In genomic region chr18:9614401-9615279, GRCh38 we compare ENCODE assay signal across 8 cellular contexts. TPM values are rescaled to one million over a fixed set of nuclear protein-coding genes. Genes with fewer than 3 reads are reported as not detected.
DNase-seq lines count a peak whose midpoint lies in the region; ATAC-seq and TF ChIP-seq lines count a peak whose summit lies in the region.

Gene PPP4R1 (minus strand): TSS chr18:9614559. CDS start chr18:9614484, 75 bp downstream.

- peak within 1 kb of the TSS; percentile 84 for H3K4me2 ChIP-seq in neuronal stem cell (ENCODE audit: insufficient read depth, low read length, poor library complexity, severe bottlenecking)

- H3K27ac ChIP-seq in neuronal stem cell (replicated peaks; ENCODE audit: low read length) (peak within 1 kb of the TSS; percentile 95), substantia nigra (ENCODE audit: low read depth, low read length, poor library complexity, severe bottlenecking) (peak within 1 kb of the TSS; percentile 90)

- H3K4ac ChIP-seq in neuronal stem cell (ENCODE audit: low read length), result peak within 1 kb of the TSS; percentile 12

- no CpG with 5 or more reads among the region's 127 CpGs for WGBS in neuronal stem cell (ENCODE audit: extremely low coverage in 2 of 2, insufficient read length in 2 of 2, insufficient replicate concordance in 1 of 2), 2 donors

- no peaks in the 10 kb centered on the region for H3K27me3 ChIP-seq in neuronal stem cell (ENCODE audit: control insufficient read depth in 3 of 3, insufficient read depth in 3 of 3, low read depth in 1 of 3, low read length in 3 of 3)

- H3K36me3 ChIP-seq in neuronal stem cell (replicated peaks in 1 of 2; ENCODE audit: control insufficient read depth in 2 of 2, insufficient read depth in 2 of 2, low read length in 2 of 2), result peaks cover 5 to 28% of the 10 kb centered on the region in 2 donors

- peak within 1 kb of the TSS; percentile 85 for H2AK5ac ChIP-seq in neuronal stem cell (ENCODE audit: low read depth, low read length)

- no peak for TF ChIP-seq EP300 in Ishikawa (IDR thresholded peaks at IDR 0.05; ENCODE audit: borderline replicate concordance)

- DNase-seq in DMS 273 (lab: John Stamatoyannopoulos, UW; ENCODE audit: unreplicated experiment) (peak; percentile 90), SK-MEL-5 (ENCODE audit: low read depth, low spot score) (peak; percentile 53), germinal center (ENCODE audit: low spot score) (peak; percentile 83), neuronal stem cell (ENCODE audit: low spot score) (peak; percentile 78), substantia nigra (lab: John Stamatoyannopoulos, UW) (peak; percentile 13 to 90 (median 70))
- peak; percentile 81 for DNase-seq in activated naive CD4-positive, alpha-beta T cell treated with anti-CD3 and anti-CD28 coated beads, Interleukin-2, amount 10 ng/mL, durations not matched to agents 7 days and 5 days

- peaks cover 50% of the 10 kb centered on the region for H3K4me1 Mint-ChIP-seq in activated naive CD4-positive, alpha-beta T cell treated with anti-CD3 and anti-CD28 coated beads, Interleukin-2, amount 10 ng/mL, durations not matched to agents 7 days and 5 days

- peak within 1 kb of the TSS; percentile 87 to 96 for H3K4me3 ChIP-seq in neuronal stem cell (ENCODE audit: low read length in 2 of 2)

- peaks cover 0 to 10% of the 10 kb centered on the region in 2 donors for H3K9me3 ChIP-seq in neuronal stem cell (replicated peaks in 1 of 2; ENCODE audit: control insufficient read depth in 2 of 2, insufficient read depth in 1 of 2, low read depth in 1 of 2, low read length in 2 of 2)

- no peak for TF ChIP-seq RAD21 in Ishikawa (IDR thresholded peaks at IDR 0.05; ENCODE audit: low read depth)

- H3K27me3 Mint-ChIP-seq in activated naive CD4-positive, alpha-beta T cell treated with anti-CD3 and anti-CD28 coated beads, Interleukin-2, amount 10 ng/mL, durations not matched to agents 7 days and 5 days, result peaks cover 8% of the 10 kb centered on the region

- CTCF ChIA-PET in activated naive CD4-positive, alpha-beta T cell treated with anti-CD3 and anti-CD28 coated beads, Interleukin-2, amount 10 ng/mL, durations not matched to agents 7 days and 5 days (lab: Charles Lee), result no interaction called here

- H2BK12ac ChIP-seq in neuronal stem cell (ENCODE audit: low read length), result no peak within 1 kb of the TSS

- peak within 1 kb of the TSS; percentile 91 for H3K18ac ChIP-seq in neuronal stem cell (ENCODE audit: low read length)

- peak within 1 kb of the TSS; percentile 26 for H4K8ac ChIP-seq in neuronal stem cell (ENCODE audit: low read depth, low read length)

- peak within 1 kb of the TSS; percentile 92 for H3K27ac Mint-ChIP-seq in activated naive CD4-positive, alpha-beta T cell treated with anti-CD3 and anti-CD28 coated beads, Interleukin-2, amount 10 ng/mL, durations not matched to agents 7 days and 5 days

- peak within 1 kb of the TSS; percentile 89 for H3K4me3 Mint-ChIP-seq in activated naive CD4-positive, alpha-beta T cell treated with anti-CD3 and anti-CD28 coated beads, Interleukin-2, amount 10 ng/mL, durations not matched to agents 7 days and 5 days

- peak; percentile 44 for ATAC-seq in GM21515 (IDR thresholded peaks at IDR 0.05; ENCODE audit: unreplicated experiment)

- H3K9ac ChIP-seq in neuronal stem cell (ENCODE audit: low read depth, low read length, poor library complexity), result peak within 1 kb of the TSS; percentile 94

- peak within 1 kb of the TSS; percentile 89 for H2AFZ ChIP-seq in neuronal stem cell (ENCODE audit: low read length)

- peaks cover 6 to 21% of the 10 kb centered on the region in 2 donors for H3K4me1 ChIP-seq in neuronal stem cell (ENCODE audit: control insufficient read depth in 2 of 2, insufficient read depth in 1 of 2, low read depth in 1 of 2, low read length in 2 of 2)

- peak within 1 kb of the TSS; percentile 96 for H3K23ac ChIP-seq in neuronal stem cell (ENCODE audit: low read depth, low read length, poor library complexity)

- peaks cover 15% of the 10 kb centered on the region for H3K36me3 Mint-ChIP-seq in activated naive CD4-positive, alpha-beta T cell treated with anti-CD3 and anti-CD28 coated beads, Interleukin-2, amount 10 ng/mL, durations not matched to agents 7 days and 5 days

- H3K79me1 ChIP-seq in neuronal stem cell (ENCODE audit: low read depth, low read length), result peaks cover 7% of the 10 kb centered on the region

- peak within 1 kb of the TSS; percentile 93 for H2BK5ac ChIP-seq in neuronal stem cell (ENCODE audit: low read length)

- H3K14ac ChIP-seq in neuronal stem cell (ENCODE audit: low read length), result peak within 1 kb of the TSS; percentile 100

- H2BK120ac ChIP-seq in neuronal stem cell (ENCODE audit: low read depth, low read length), result no peak within 1 kb of the TSS

- no peak within 1 kb of the TSS for H4K91ac ChIP-seq in neuronal stem cell (ENCODE audit: low read depth, low read length, poor library complexity)

- in situ Hi-C loops in SK-MEL-5 (cut with HindIII; ENCODE audit: low pct_unique_long_range_greater_than_20kb, low sequenced_read_pairs), result no loop called here

- H2BK15ac ChIP-seq in neuronal stem cell (ENCODE audit: low read length), result peak within 1 kb of the TSS; percentile 31

- H3K9me3 Mint-ChIP-seq in activated naive CD4-positive, alpha-beta T cell treated with anti-CD3 and anti-CD28 coated beads, Interleukin-2, amount 10 ng/mL, durations not matched to agents 7 days and 5 days, result no peaks in the 10 kb centered on the region

TF ChIP-seq in Ishikawa, 13 proteins besides CTCF, POLR2A, EP300 and RAD21:
- TF ChIP-seq TEAD4 (IDR thresholded peaks at IDR 0.05) (no peak), FOXM1 (IDR thresholded peaks at IDR 0.05; ENCODE audit: borderline replicate concordance, low read depth) (no peak), EGR1 (IDR thresholded peaks at IDR 0.05) (no peak), YY1 (IDR thresholded peaks at IDR 0.05; ENCODE audit: low read depth) (0 out of 2 replicates have a peak, but pooled peaks have one; percentile 1), REST (IDR thresholded peaks at IDR 0.05; ENCODE audit: low read depth) (no peak), CREB1 (IDR thresholded peaks at IDR 0.05; ENCODE audit: low read depth) (no peak), USF1 (IDR thresholded peaks at IDR 0.05) (no peak), NFIC (IDR thresholded peaks at IDR 0.05) (no peak), TCF12 (IDR thresholded peaks at IDR 0.05; ENCODE audit: low read depth) (no peak; the same call in 1 of the 2 replicates), TAF1 (IDR thresholded peaks at IDR 0.05; ENCODE audit: low read depth) (no peak), ZBTB7A (IDR thresholded peaks at IDR 0.05; ENCODE audit: low read depth) (peak; percentile 49; the same call in 1 of the 2 replicates), CEBPB (IDR thresholded peaks at IDR 0.05) (no peak)
- TF ChIP-seq, protein P1, sequence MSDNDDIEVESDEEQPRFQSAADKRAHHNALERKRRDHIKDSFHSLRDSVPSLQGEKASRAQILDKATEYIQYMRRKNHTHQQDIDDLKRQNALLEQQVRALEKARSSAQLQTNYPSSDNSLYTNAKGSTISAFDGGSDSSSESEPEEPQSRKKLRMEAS (IDR thresholded peaks at IDR 0.05), result peak; percentile 76

RNA-seq across cellular contexts. Expression of gene PPP4R1, which starts in this region (rescaled TPM):
- total RNA-seq in SK-MEL-5 (2014; rRNA removed; shearing (Covaris generic)), result 30.2 and 33.3 TPM in 2 replicates
- 24.4 and 29.1 TPM in 2 replicates for polyA plus RNA-seq in SK-MEL-5 (2015; cell fraction: cytosol; rRNA removed)
- polyA plus RNA-seq in SK-MEL-5 (2015; cell fraction: nucleus; rRNA removed), result 97.9 and 109 TPM in 2 replicates
- polyA plus RNA-seq in neuronal stem cell (2013, experiment 1 of 2), result 50.0 TPM
- 50.8 TPM for polyA plus RNA-seq in neuronal stem cell (2013, experiment 2 of 2)

Comparison
In these comparisons a context has a peak if more than half of its experiments do, and no peak if none do; other contexts are left out.
1. Peak in every context shown above with its lines: DNase-seq, ATAC-seq, H3K4me3 ChIP-seq and H3K27ac ChIP-seq.